In the genomic region with DNA sequence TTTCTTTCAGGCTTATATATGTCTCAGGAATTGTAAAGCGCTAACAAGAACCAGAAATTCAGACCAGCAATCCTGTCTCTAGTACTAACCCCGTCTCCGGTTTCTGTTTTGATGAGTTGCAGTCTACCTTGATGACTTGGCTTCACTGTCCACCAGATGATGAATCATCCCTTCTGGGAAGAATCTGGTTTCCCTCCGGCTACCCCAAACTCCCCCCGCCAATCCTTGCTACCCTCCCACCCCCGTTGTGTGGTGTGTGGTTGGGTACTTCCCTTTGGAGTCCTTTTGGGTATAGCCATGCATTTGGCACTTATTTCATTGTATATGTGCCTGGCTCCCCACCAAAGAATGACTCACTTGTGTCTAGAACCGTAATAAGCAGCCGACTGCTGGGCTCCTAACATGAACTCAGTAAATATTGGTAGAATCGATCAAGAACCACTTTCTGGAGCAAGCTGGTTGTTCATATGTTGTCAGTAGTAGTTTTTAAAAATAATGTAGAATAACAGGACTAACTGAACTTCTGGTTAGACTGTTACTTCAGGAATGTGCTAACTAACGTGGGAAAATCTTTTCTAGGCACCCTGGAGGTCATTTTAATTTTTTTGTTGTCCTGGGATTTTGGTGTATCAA, we compare ENCODE assay signal across 8 cellular contexts. TPM values are rescaled to one million over a fixed set of nuclear protein-coding genes. Genes with fewer than 3 reads are reported as not detected.
DNase-seq lines count a peak whose midpoint lies in the region; ATAC-seq and TF ChIP-seq lines count a peak whose summit lies in the region.

No MANE protein-coding gene starts in this region.

- H3K4me1 Mint-ChIP-seq in GM23338 = peaks cover 3% of the 10 kb centered on the region; the same call in 1 of the 3 replicates

- no peaks in the 10 kb centered on the region for H3K27me3 Mint-ChIP-seq in GM23338 (ENCODE audit: insufficient read depth, low read depth, poor library complexity)

- H3K9me3 Mint-ChIP-seq in GM23338 = no peaks in the 10 kb centered on the region

- no peak overlapping the region for H3K27ac ChIP-seq in GM23338 (ENCODE audit: low read depth)

- no peak overlapping the region for H3K4me2 ChIP-seq in GM23338

- no peak overlapping the region for H3K4me3 Mint-ChIP-seq in GM23338

- no peaks in the 10 kb centered on the region for H3K36me3 Mint-ChIP-seq in GM23338 (ENCODE audit: low read depth)

- DNase-seq in A172 (ENCODE audit: low spot score) (peak; percentile 97), GM23338 (ENCODE audit: low spot score) (no peak), T1000 (lab: John Stamatoyannopoulos, UW) (peak; percentile 84), kidney epithelial cell (ENCODE audit: low read depth) (peak; percentile 87), posterior cingulate gyrus (no peak), NCI-H82 (lab: John Stamatoyannopoulos, UW) (no peak)

- 0 out of 2 replicates have a peak overlapping the region, but pooled peaks have one; percentile 29 for H2AFZ ChIP-seq in GM23338

- H3K9me2 ChIP-seq in GM23338 (ENCODE audit: insufficient read depth) = peaks cover 17% of the 10 kb centered on the region; the same call in 1 of the 2 replicates

- H3K79me2 ChIP-seq in GM23338 (replicated peaks; ENCODE audit: insufficient read depth) = no peaks in the 10 kb centered on the region

- no peaks in the 10 kb centered on the region for H3K36me3 ChIP-seq in GM23338 (ENCODE audit: insufficient read depth)
- H3K36me3 ChIP-seq in kidney epithelial cell (ENCODE audit: control insufficient read depth, insufficient read depth, low read length) = no peaks in the 10 kb centered on the region

- H4K20me1 ChIP-seq in GM23338 (replicated peaks; ENCODE audit: insufficient read depth) = no peaks in the 10 kb centered on the region

- intact Hi-C loops in posterior cingulate gyrus (cut with DNase I) = no loop called here

- ATAC-seq in GM23338 = no peak
- ATAC-seq in GM19452 (IDR thresholded peaks at IDR 0.05; ENCODE audit: unreplicated experiment) = no peak
- ATAC-seq in GM18907 (IDR thresholded peaks at IDR 0.05; ENCODE audit: unreplicated experiment) = no peak

- H3K27me3 ChIP-seq in GM23338 (ENCODE audit: insufficient read depth) = no peaks in the 10 kb centered on the region
- no peaks in the 10 kb centered on the region for H3K27me3 ChIP-seq in kidney epithelial cell (ENCODE audit: control insufficient read depth, insufficient read depth, low read length)

- no peaks in the 10 kb centered on the region for H3K4me1 ChIP-seq in GM23338 (ENCODE audit: insufficient read depth)

- TF ChIP-seq CTCF in GM23338 (conservative IDR thresholded peaks at IDR 0.05; ENCODE audit: low read depth in 2 of 2) = no peak
- TF ChIP-seq CTCF in kidney epithelial cell (IDR thresholded peaks at IDR 0.05; ENCODE audit: insufficient read depth, low read length, poor library complexity, severe bottlenecking) = no peak

- no peak overlapping the region for H3K4me3 ChIP-seq in GM23338
- no peak overlapping the region for H3K4me3 ChIP-seq in kidney epithelial cell (ENCODE audit: low read depth, low read length)

- no peak overlapping the region for H3K27ac Mint-ChIP-seq in GM23338

- no peaks in the 10 kb centered on the region for H3F3A ChIP-seq in GM23338 (replicated peaks; ENCODE audit: low read depth)

TF ChIP-seq in GM23338, 12 proteins besides CTCF, POLR2A, EP300 and RAD21 (continues in another document):
- TF ChIP-seq ETS1 (IDR thresholded peaks at IDR 0.05) = no peak
- no peak for TF ChIP-seq EZH2phosphoT487 (IDR thresholded peaks at IDR 0.05; ENCODE audit: unreplicated experiment)
- TF ChIP-seq EZH2 (IDR thresholded peaks at IDR 0.05; ENCODE audit: low read depth, unreplicated experiment) = no peak
- TF ChIP-seq CREB1 (CRISPR knock-in tag; IDR thresholded peaks at IDR 0.05; ENCODE audit: low read depth) = no peak
- TF ChIP-seq NANOG (IDR thresholded peaks at IDR 0.05; ENCODE audit: borderline replicate concordance) = no peak
- no peak for TF ChIP-seq STAT1 (IDR thresholded peaks at IDR 0.05; ENCODE audit: unreplicated experiment)
- TF ChIP-seq ZNF331 (CRISPR knock-in tag; IDR thresholded peaks at IDR 0.05; ENCODE audit: low read depth) = no peak
- no peak for TF ChIP-seq POLR2AphosphoS5 (IDR thresholded peaks at IDR 0.05; ENCODE audit: low read depth)
- TF ChIP-seq ZNF114 (CRISPR knock-in tag; IDR thresholded peaks at IDR 0.05) = no peak
- no peak for TF ChIP-seq ZNF462 (CRISPR knock-in tag; IDR thresholded peaks at IDR 0.05)

RNA-seq across cellular contexts. Expression of gene TGFBI, which starts 8.3 kb away (rescaled TPM):
- total RNA-seq in A172 (2014; rRNA removed; shearing (Covaris generic)) = 10.5 and 11.6 TPM in 2 replicates
- total RNA-seq in GM23338 (2014; rRNA removed; shearing (Covaris generic)) = 8.2 and 8.9 TPM in 2 replicates
- polyA plus RNA-seq in GM23338 (2016; fragmentation: Nextera tagmentation; extraction: Ambion mirVana) = 8.0 and 9.4 TPM in 2 replicates
- total RNA-seq in kidney epithelial cell = 443 and 453 TPM in 2 replicates

Comparison
In these comparisons a context has a peak if more than half of its experiments do, and no peak if none do; other contexts are left out.
1. DNase-seq: peak in A172 (single experiment), T1000 (single experiment) and kidney epithelial cell (single experiment); none in GM23338 (single experiment), posterior cingulate gyrus (0 of 10) and NCI-H82 (single experiment).
2. RNA of gene TGFBI, which starts 8.3 kb away (total RNA-seq): 443 to 453 TPM in kidney epithelial cell; 10.5 to 11.6 TPM in A172 and 8.2 to 8.9 TPM in GM23338; every median in the first group is over 10 times any median in the second.